Comparison of ENCODE assay signal across 8 cellular contexts in genomic region chr19:23914402-23915286, GRCh38. TPM values are rescaled to one million over a fixed set of nuclear protein-coding genes. Genes with fewer than 3 reads are reported as not detected.
DNase-seq lines count a peak whose midpoint lies in the region; ATAC-seq and TF ChIP-seq lines count a peak whose summit lies in the region.

Gene ZNF726, plus strand, starts transcription at chr19:23914886. Its CDS starts 109 bp downstream, at chr19:23914995.

- peaks cover 5% of the 10 kb centered on the region for H3K9me3 Mint-ChIP-seq in activated T-cell treated with anti-CD3 and anti-CD28 coated beads, Interleukin-2, amount 50 U/mL, for 4 hours
- peaks cover 0 to 24% (median 0%) of the 10 kb centered on the region in 11 donors for H3K9me3 Mint-ChIP-seq in naive thymus-derived CD4-positive, alpha-beta T cell
- H3K9me3 Mint-ChIP-seq in stimulated activated naive B cell treated with anti-CD40 and anti-IgM and Interleukin-4, amounts not matched to agents 10 μg/mL and 1 μg/mL and 100 μg/mL, for 72 hours = no peaks in the 10 kb centered on the region

- POLR2A ChIA-PET in naive thymus-derived CD4-positive, alpha-beta T cell (lab: Charles Lee) = interaction anchor here (0.6 to 1.3 kb wide), 5 partner anchors 113 to 520 kb away, joined by 3 to 8 read pairs (median 4); partner anchors contain the start of gene ZNF675

- CTCF ChIA-PET in naive thymus-derived CD4-positive, alpha-beta T cell (lab: Charles Lee) = interaction anchor here (0.7 kb wide), 1 partner anchor 148 kb away, joined by 3 read pairs; no protein-coding TSS in a partner anchor

- peaks cover 0 to 14% (median 0%) of the 10 kb centered on the region in 3 donors for H3K4me1 ChIP-seq in esophagus squamous epithelium
- peaks cover 0 to 3% of the 10 kb centered on the region in 2 donors for H3K4me1 ChIP-seq in naive thymus-derived CD4-positive, alpha-beta T cell (ENCODE audit: control insufficient read depth in 2 of 2, insufficient read depth in 2 of 2, low read length in 2 of 2)

- TF ChIP-seq CTCF in C4-2B (conservative IDR thresholded peaks at IDR 0.05) (no peak), esophagus squamous epithelium (IDR thresholded peaks at IDR 0.05) (no peak)

- ATAC-seq in GM19324 (IDR thresholded peaks at IDR 0.05; ENCODE audit: low FRiP score, unreplicated experiment) = peak; percentile 82
- peak; percentile 89 for ATAC-seq in HG03457 (IDR thresholded peaks at IDR 0.05; ENCODE audit: unreplicated experiment)
- ATAC-seq in activated T-cell treated with anti-CD3 and anti-CD28 coated beads, Interleukin-2, amount 50 U/mL, for 4 hours = peak; percentile 99
- peak; percentile 99 for ATAC-seq in naive thymus-derived CD4-positive, alpha-beta T cell
- peak; percentile 98 for ATAC-seq in stimulated activated naive B cell treated with anti-CD40 and anti-IgM and Interleukin-4, amounts not matched to agents 10 μg/mL and 1 μg/mL and 100 μg/mL, for 72 hours (replicated peaks)

- H3K27me3 Mint-ChIP-seq in activated T-cell treated with anti-CD3 and anti-CD28 coated beads, Interleukin-2, amount 50 U/mL, for 4 hours (ENCODE audit: low read depth) = no peaks in the 10 kb centered on the region
- H3K27me3 Mint-ChIP-seq in naive thymus-derived CD4-positive, alpha-beta T cell = no peaks in the 10 kb centered on the region
- no peaks in the 10 kb centered on the region for H3K27me3 Mint-ChIP-seq in stimulated activated naive B cell treated with anti-CD40 and anti-IgM and Interleukin-4, amounts not matched to agents 10 μg/mL and 1 μg/mL and 100 μg/mL, for 72 hours

- intact Hi-C loops in esophagus squamous epithelium (cut with DNase I) = no loop called here
- intact Hi-C loops in naive thymus-derived CD4-positive, alpha-beta T cell (cut with micrococcal nuclease) = loop anchor here (1.0 to 10.0 kb wide), 14 partner anchors 115 to 1280 kb away; partner anchors contain the start of genes ZNF254 (in 2 of the 2), ZNF91 (in 2 of the 2), ZNF492 (in 1 of the 2) and ZNF675 (in 1 of the 2)

- peak within 1 kb of the TSS; percentile 94 for H3K4me3 Mint-ChIP-seq in activated T-cell treated with anti-CD3 and anti-CD28 coated beads, Interleukin-2, amount 50 U/mL, for 4 hours
- peak within 1 kb of the TSS; percentile 90 to 97 (median 94) for H3K4me3 Mint-ChIP-seq in naive thymus-derived CD4-positive, alpha-beta T cell
- H3K4me3 Mint-ChIP-seq in stimulated activated naive B cell treated with anti-CD40 and anti-IgM and Interleukin-4, amounts not matched to agents 10 μg/mL and 1 μg/mL and 100 μg/mL, for 72 hours = peak within 1 kb of the TSS; percentile 97 to 99

- peaks cover 11% of the 10 kb centered on the region for H3K4me1 Mint-ChIP-seq in activated T-cell treated with anti-CD3 and anti-CD28 coated beads, Interleukin-2, amount 50 U/mL, for 4 hours (ENCODE audit: low read depth)
- peaks cover 0 to 30% (median 14%) of the 10 kb centered on the region in 7 donors for H3K4me1 Mint-ChIP-seq in naive thymus-derived CD4-positive, alpha-beta T cell
- H3K4me1 Mint-ChIP-seq in stimulated activated naive B cell treated with anti-CD40 and anti-IgM and Interleukin-4, amounts not matched to agents 10 μg/mL and 1 μg/mL and 100 μg/mL, for 72 hours = peaks cover 6% of the 10 kb centered on the region in 2 donors

- TF ChIP-seq POLR2A in esophagus squamous epithelium (IDR thresholded peaks at IDR 0.05) = peak in 1 of 4 donors; percentile 15

- H3K9me3 ChIP-seq in esophagus squamous epithelium = no peaks in the 10 kb centered on the region
- H3K9me3 ChIP-seq in naive thymus-derived CD4-positive, alpha-beta T cell (ENCODE audit: control insufficient read depth in 2 of 3, low read length in 3 of 3) = no peaks in the 10 kb centered on the region

- peak within 1 kb of the TSS; percentile 69 to 96 (median 91) for H3K27ac Mint-ChIP-seq in naive thymus-derived CD4-positive, alpha-beta T cell
- H3K27ac Mint-ChIP-seq in stimulated activated naive B cell treated with anti-CD40 and anti-IgM and Interleukin-4, amounts not matched to agents 10 μg/mL and 1 μg/mL and 100 μg/mL, for 72 hours = peak within 1 kb of the TSS; percentile 98

- DNase-seq in OCI-M1 (lab: John Stamatoyannopoulos, UW) = peak; percentile 95
- peak; percentile 74 for DNase-seq in activated T-cell treated with anti-CD3 and anti-CD28 coated beads, Interleukin-2, amount 50 U/mL, for 4 hours
- peak; percentile 57 for DNase-seq in esophagus squamous epithelium (lab: John Stamatoyannopoulos, UW)
- peak; percentile 66 to 91 (median 87) for DNase-seq in naive thymus-derived CD4-positive, alpha-beta T cell
- DNase-seq in stimulated activated naive B cell treated with anti-CD40 and anti-IgM and Interleukin-4, amounts not matched to agents 10 μg/mL and 1 μg/mL and 100 μg/mL, for 72 hours = peak; percentile 89

- no peaks in the 10 kb centered on the region for H3K27me3 ChIP-seq in esophagus squamous epithelium
- H3K27me3 ChIP-seq in naive thymus-derived CD4-positive, alpha-beta T cell (ENCODE audit: control insufficient read depth in 2 of 2, insufficient read depth in 2 of 2, low read length in 2 of 2) = no peaks in the 10 kb centered on the region

- peak within 1 kb of the TSS; percentile 72 for H3K27ac ChIP-seq in C4-2B
- peak within 1 kb of the TSS; percentile 58 to 84 (median 76) for H3K27ac ChIP-seq in esophagus squamous epithelium
- peak within 1 kb of the TSS; percentile 68 for H3K27ac ChIP-seq in naive thymus-derived CD4-positive, alpha-beta T cell (ENCODE audit: low read depth, low read length)

- H3K4me3 ChIP-seq in esophagus squamous epithelium = peak within 1 kb of the TSS; percentile 58 to 77 (median 62)
- peak within 1 kb of the TSS; percentile 61 for H3K4me3 ChIP-seq in naive thymus-derived CD4-positive, alpha-beta T cell (ENCODE audit: low read length)

- 19 to 25% methylated on average over 25 to 33 of the region's 44 CpGs for WGBS in esophagus squamous epithelium, 2 donors

- no peaks in the 10 kb centered on the region for H3K36me3 Mint-ChIP-seq in activated T-cell treated with anti-CD3 and anti-CD28 coated beads, Interleukin-2, amount 50 U/mL, for 4 hours (ENCODE audit: insufficient read depth)
- peaks cover 0 to 32% (median 2%) of the 10 kb centered on the region in 5 donors for H3K36me3 Mint-ChIP-seq in naive thymus-derived CD4-positive, alpha-beta T cell
- H3K36me3 Mint-ChIP-seq in stimulated activated naive B cell treated with anti-CD40 and anti-IgM and Interleukin-4, amounts not matched to agents 10 μg/mL and 1 μg/mL and 100 μg/mL, for 72 hours = peaks cover 8 to 12% of the 10 kb centered on the region in 2 donors

- H3K36me3 ChIP-seq in esophagus squamous epithelium = no peaks in the 10 kb centered on the region
- H3K36me3 ChIP-seq in naive thymus-derived CD4-positive, alpha-beta T cell (ENCODE audit: control insufficient read depth in 2 of 3, insufficient read depth in 3 of 3, low read length in 3 of 3) = no peaks in the 10 kb centered on the region

RNA-seq across cellular contexts. Expression of gene ZNF726, which starts in this region (rescaled TPM):
- 1 to 10 TPM; 7.3 to 8.7 (median 7.6) TPM for total RNA-seq in activated T-cell treated with anti-CD3 and anti-CD28 coated beads, Interleukin-2, amount 50 U/mL, for 4 hours
- total RNA-seq in esophagus squamous epithelium = 1 to 10 TPM; 2.1 to 3.4 (median 2.8) TPM
- 1 to 10 TPM; 3.3 to 6.8 (median 4.0) TPM for total RNA-seq in naive thymus-derived CD4-positive, alpha-beta T cell
- 1 to 10 TPM; 2.1 to 2.5 TPM for polyA plus RNA-seq in naive thymus-derived CD4-positive, alpha-beta T cell

Comparison
In these comparisons a context has a peak if more than half of its experiments do, and no peak if none do; other contexts are left out.
1. Peak in every context shown above with its lines: DNase-seq, ATAC-seq, H3K4me3 ChIP-seq and H3K27ac ChIP-seq.